16 cellular contexts compared by ENCODE assay signal in genomic region chr3:42053476-42053875, GRCh38. TPM values are rescaled to one million over a fixed set of nuclear protein-coding genes. Genes with fewer than 3 reads are reported as not detected.
DNase-seq lines count a peak whose midpoint lies in the region; ATAC-seq, FAIRE-seq and TF ChIP-seq lines count a peak whose summit lies in the region.
"Had no signal": no experiment of that assay in that cellular context is flagged by ENCODE, and none has a peak within 500 bp of the region (broad histone marks: within the 10 kb centered on the region; RNA-seq: fewer than 3 reads in every experiment).

No MANE protein-coding gene starts in this region.

- H2AFZ ChIP-seq in HepG2 (ENCODE audit: low read length), result no peak overlapping the region

- H4K20me1 ChIP-seq in HepG2 (ENCODE audit: insufficient read depth, low read length), result no peaks in the 10 kb centered on the region

- H3K9me3 ChIP-seq in A549 (no peaks in the 10 kb centered on the region), HepG2 (ENCODE audit: low read length) (no peaks in the 10 kb centered on the region)

- WGBS in A549 (ENCODE audit: missing lambda C conversion rate), result 84% methylated on average over 6 of the region's 7 CpGs
- WGBS in HepG2 (ENCODE audit: low lambda C conversion rate), result 0% methylated on average over 4 of the region's 7 CpGs

- BruUV-seq in HepG2 (replicated peaks; lab: Mats Ljungman, UMichigan), result no TSS peak

- peaks cover 70% of the 10 kb centered on the region for H3K79me2 ChIP-seq in HepG2 (ENCODE audit: insufficient read depth, low read length)

- no peak for TF ChIP-seq RAD21 in A549 (conservative IDR thresholded peaks at IDR 0.05 in 1 of 2, IDR thresholded peaks at IDR 0.05 in 1 of 2)
- TF ChIP-seq RAD21 in HepG2 (CRISPR knock-in tag; IDR thresholded peaks at IDR 0.05), result no peak

- TF ChIP-seq CTCF in A549 (IDR thresholded peaks at IDR 0.05) (no peak), chondrocyte (IDR thresholded peaks at IDR 0.05) (no peak), HepG2 (CRISPR knock-in tag; IDR thresholded peaks at IDR 0.05) (no peak)

- H3K4me1 Mint-ChIP-seq in chondrocyte (ENCODE audit: low read depth), result peaks cover 70% of the 10 kb centered on the region

- intact Hi-C loops in HepG2 (cut with micrococcal nuclease; ENCODE audit: unreplicated experiment) (loop anchor here (1.0 to 2.0 kb wide), 2 partner anchors 27 to 38 kb away; no protein-coding TSS in a partner anchor), sciatic nerve (cut with DNase I) (no loop called here)

- POLR2A ChIA-PET in A549 (lab: Yijun Ruan, JAX), result no interaction called here
- POLR2A ChIA-PET in HepG2 (lab: Yijun Ruan, JAX), result interaction anchor here (0.6 to 2.2 kb wide), 8 partner anchors 9 to 92 kb away, joined by 3 to 5 read pairs (median 4); partner anchors contain the start of gene ULK4

- H3K9me3 Mint-ChIP-seq in chondrocyte (ENCODE audit: low read depth), result peaks cover 3% of the 10 kb centered on the region
- H3K9me3 Mint-ChIP-seq: activated T-cell treated with anti-CD3 and anti-CD28 coated beads, Interleukin-2, amount 50 U/mL, for 24 hours had no signal

- no peaks in the 10 kb centered on the region for H3K36me3 Mint-ChIP-seq in chondrocyte (ENCODE audit: low read depth)

- H3K4me2 ChIP-seq in A549 (peak overlapping the region; percentile 39; the same call in 1 of the 3 replicates), HepG2 (ENCODE audit: low read depth, low read length) (peak overlapping the region; percentile 95)

- FAIRE-seq in A549 (lab: Jason Lieb, UNC) (no peak), HepG2 (lab: Jason Lieb, UNC) (no peak), GM12892 (lab: Jason Lieb, UNC) (no peak)
- FAIRE-seq: A204.1 had no signal

- H3K4me1 ChIP-seq in A549 (peaks cover 28% of the 10 kb centered on the region), HepG2 (ENCODE audit: insufficient read depth, low read length) (peaks cover 78% of the 10 kb centered on the region)

- TF ChIP-seq POLR2A in A549 (IDR thresholded peaks at IDR 0.05; ENCODE audit: low read length) (no peak), HepG2 (IDR thresholded peaks at IDR 0.05; ENCODE audit: insufficient read depth in 1 of 2, low read depth in 2 of 2, low read length in 2 of 2) (no peak), GM12892 (IDR thresholded peaks at IDR 0.05; ENCODE audit: low read depth, low read length) (no peak)

- H3K27me3 ChIP-seq in HepG2 (ENCODE audit: control insufficient read depth in 1 of 2, insufficient read depth in 2 of 2, low read length in 2 of 2), result no peaks in the 10 kb centered on the region; a peak in 1 of 5 replicates
- H3K27me3 ChIP-seq: cardiac muscle cell had no signal

- no peak overlapping the region for H3K4me3 Mint-ChIP-seq in chondrocyte (ENCODE audit: unreplicated experiment)
- H3K4me3 Mint-ChIP-seq: activated T-cell treated with anti-CD3 and anti-CD28 coated beads, Interleukin-2, amount 50 U/mL, for 24 hours had no signal

- in situ Hi-C loops in HepG2 (cut with HindIII; ENCODE audit: extremely low pct_ligation_motif_present, low pct_unique_long_range_greater_than_20kb), result loop anchor here (5.0 kb wide), 1 partner anchor 36 kb away; no protein-coding TSS in a partner anchor

- H3K27ac ChIP-seq in A549 (peak overlapping the region in 1 of 2 experiments; percentile 54; a peak in 1 of 6 replicates), HepG2 (ENCODE audit: extremely low read length, insufficient read depth, low read length) (peak overlapping the region; percentile 88)
- H3K27ac ChIP-seq: HL-60, VCaP had no signal

- no peaks in the 10 kb centered on the region; a peak in 1 of 5 replicates for H3K36me3 ChIP-seq in HepG2 (replicated peaks in 1 of 2; ENCODE audit: control insufficient read depth in 1 of 2, insufficient read depth in 2 of 2, low read length in 2 of 2)
- H3K36me3 ChIP-seq: cardiac muscle cell had no signal

- H3K27ac Mint-ChIP-seq in chondrocyte (ENCODE audit: unreplicated experiment), result peak overlapping the region; percentile 83
- H3K27ac Mint-ChIP-seq: activated T-cell treated with anti-CD3 and anti-CD28 coated beads, Interleukin-2, amount 50 U/mL, for 24 hours had no signal

- no peaks in the 10 kb centered on the region for H3K27me3 Mint-ChIP-seq in chondrocyte (ENCODE audit: low read depth)
- H3K27me3 Mint-ChIP-seq: activated T-cell treated with anti-CD3 and anti-CD28 coated beads, Interleukin-2, amount 50 U/mL, for 24 hours had no signal

- TF ChIP-seq EP300 in A549 (IDR thresholded peaks at IDR 0.05), result no peak
- TF ChIP-seq EP300 in HepG2 (IDR thresholded peaks at IDR 0.05; ENCODE audit: low read depth in 2 of 2, low read length in 2 of 2), result no peak
- TF ChIP-seq EP300 in HepG2 (CRISPR knock-in tag; IDR thresholded peaks at IDR 0.05; ENCODE audit: borderline replicate concordance), result no peak

- ATAC-seq in A549, result no peak
- peak; percentile 73 for ATAC-seq in HepG2
- peak; percentile 35 for ATAC-seq in sciatic nerve

- DNase-seq in A549 (ENCODE audit: low read depth in 1 of 2, low spot score in 1 of 2) (no peak), chondrocyte (ENCODE audit: low spot score) (no peak), HepG2 (ENCODE audit: low spot score) (no peak), sciatic nerve (ENCODE audit: low spot score) (no peak), GM12892 (ENCODE audit: insufficient read length) (no peak), dermis blood vessel endothelial cell (no peak), foreskin melanocyte (no peak), NCI-H2196 (lab: John Stamatoyannopoulos, UW; ENCODE audit: unreplicated experiment) (no peak)
- DNase-seq: activated T-cell treated with anti-CD3 and anti-CD28 coated beads, Interleukin-2, amount 50 U/mL, for 24 hours; DMS79; islet precursor cell; SHP77 had no signal

- H3K9ac ChIP-seq in HepG2 (ENCODE audit: insufficient read depth, low read depth, low read length), result peak overlapping the region; percentile 76

- no peak overlapping the region for H3K4me3 ChIP-seq in A549
- H3K4me3 ChIP-seq in HepG2 (replicated peaks in 1 of 3; ENCODE audit: insufficient read depth in 1 of 3, low read depth in 2 of 3, low read length in 3 of 3), result peak overlapping the region; percentile 9 to 70 (median 39)
- H3K4me3 ChIP-seq: cardiac muscle cell had no signal

- CTCF ChIA-PET in A549 (lab: Yijun Ruan, JAX) (interaction anchor here (0.6 kb wide), 1 partner anchor 46 kb away, joined by 3 read pairs; no protein-coding TSS in a partner anchor), HepG2 (lab: Yijun Ruan, JAX; ENCODE audit: low intra/inter-chr PET ratio, low total read pairs) (no interaction called here)

TF ChIP-seq in A549, 52 proteins besides CTCF, POLR2A, EP300 and RAD21:
- TF ChIP-seq MAFK (IDR thresholded peaks at IDR 0.05; ENCODE audit: partially characterized antibody), result no peak
- no peak for TF ChIP-seq NR3C1 (IDR thresholded peaks at IDR 0.05)

TF ChIP-seq in HepG2, 621 proteins besides CTCF, POLR2A, EP300 and RAD21 (continues in another document):
- TF ChIP-seq ISX (CRISPR knock-in tag; conservative IDR thresholded peaks at IDR 0.05) (no peak), ZNF792 (CRISPR knock-in tag; IDR thresholded peaks at IDR 0.05) (no peak), ZNF883 (CRISPR knock-in tag; IDR thresholded peaks at IDR 0.05; ENCODE audit: not compliant biosample characterization) (no peak), ZNF768 (CRISPR knock-in tag; IDR thresholded peaks at IDR 0.05) (peak; percentile 22; the same call in 1 of the 2 replicates), TCF7L2 (IDR thresholded peaks at IDR 0.05; ENCODE audit: low read depth, low read length) (no peak)
- TF ChIP-seq, protein P1, sequence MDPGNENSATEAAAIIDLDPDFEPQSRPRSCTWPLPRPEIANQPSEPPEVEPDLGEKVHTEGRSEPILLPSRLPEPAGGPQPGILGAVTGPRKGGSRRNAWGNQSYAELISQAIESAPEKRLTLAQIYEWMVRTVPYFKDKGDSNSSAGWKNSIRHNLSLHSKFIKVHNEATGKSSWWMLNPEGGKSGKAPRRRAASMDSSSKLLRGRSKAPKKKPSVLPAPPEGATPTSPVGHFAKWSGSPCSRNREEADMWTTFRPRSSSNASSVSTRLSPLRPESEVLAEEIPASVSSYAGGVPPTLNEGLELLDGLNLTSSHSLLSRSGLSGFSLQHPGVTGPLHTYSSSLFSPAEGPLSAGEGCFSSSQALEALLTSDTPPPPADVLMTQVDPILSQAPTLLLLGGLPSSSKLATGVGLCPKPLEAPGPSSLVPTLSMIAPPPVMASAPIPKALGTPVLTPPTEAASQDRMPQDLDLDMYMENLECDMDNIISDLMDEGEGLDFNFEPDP (CRISPR knock-in tag; conservative IDR thresholded peaks at IDR 0.05), result no peak

RNA-seq across cellular contexts. Expression of gene TRAK1, which starts 37.7 kb away (rescaled TPM):
- polyA plus RNA-seq in A549 (2011; rRNA removed), result 22.3 and 24.5 TPM in 2 replicates
- polyA plus RNA-seq in A549 (2012; cell fraction: cytosol; rRNA removed), result 10.9 and 11.9 TPM in 2 replicates
- 14.7 and 15.0 TPM in 2 replicates for polyA plus RNA-seq in A549 (2012; cell fraction: nucleus; rRNA removed)
- 10.3 to 12.9 TPM (median 12.2 TPM) in 3 replicates for polyA plus RNA-seq in A549 (2017; fragmentation: RNase III; extraction: RNeasy Plus Mini Kit Qiagen cat#74134 plus additional on column Dnase treatment)
- polyA minus RNA-seq in A549 (2011; rRNA and poly(A)+ RNA removed), result 31.7 and 35.0 TPM in 2 replicates
- 38.1 to 53.7 TPM (median 51.2 TPM) in 3 replicates for total RNA-seq in chondrocyte
- 20.5 and 22.8 TPM in 2 replicates for total RNA-seq in HepG2 (2016; rRNA removed; fragmentation: Illumina TruSeq; extraction: Trizol)
- total RNA-seq in HepG2 (2016; cell fraction: cytosol; rRNA removed; fragmentation: Illumina TruSeq; extraction: Trizol; ENCODE audit: low read depth), result 7.0 and 7.4 TPM in 2 replicates
- total RNA-seq in HepG2 (2016; cell fraction: insoluble cytoplasmic fraction; rRNA removed; fragmentation: Illumina TruSeq; extraction: Trizol), result 18.0 and 21.4 TPM in 2 replicates
- 20.7 and 21.5 TPM in 2 replicates for total RNA-seq in HepG2 (2016; cell fraction: membrane; rRNA removed; fragmentation: Illumina TruSeq; extraction: Trizol)
- total RNA-seq in HepG2 (2016; cell fraction: nucleus; rRNA removed; fragmentation: Illumina TruSeq; extraction: Trizol), result 26.3 and 30.0 TPM in 2 replicates
- polyA plus RNA-seq in HepG2 (2011; rRNA removed), result 40.8 and 46.6 TPM in 2 replicates
- 29.8 and 35.8 TPM in 2 replicates for polyA plus RNA-seq in HepG2 (2011; cell fraction: cytosol; rRNA removed)
- 63.9 and 75.8 TPM in 2 replicates for polyA plus RNA-seq in HepG2 (2011; cell fraction: nucleus; rRNA removed)
- 21.6 and 24.2 TPM in 2 replicates for polyA plus RNA-seq in HepG2 (2012)
- 3.6 and 5.4 TPM in 2 replicates for polyA plus RNA-seq in HepG2 (2016; cell fraction: cytosol; fragmentation: Illumina TruSeq; extraction: Trizol; ENCODE audit: low read depth)
- 16.6 and 20.2 TPM in 2 replicates for polyA plus RNA-seq in HepG2 (2016; cell fraction: insoluble cytoplasmic fraction; fragmentation: Illumina TruSeq; extraction: Trizol; ENCODE audit: low read depth)
- 11.6 and 12.7 TPM in 2 replicates for polyA plus RNA-seq in HepG2 (2016; cell fraction: membrane; fragmentation: Illumina TruSeq; extraction: Trizol; ENCODE audit: low read depth)
- polyA plus RNA-seq in HepG2 (2016; cell fraction: nucleus; fragmentation: Illumina TruSeq; extraction: Trizol; ENCODE audit: insufficient read depth, low read depth), result 39.7 and 45.7 TPM in 2 replicates
- 22.1 and 65.6 TPM in 2 replicates for polyA minus RNA-seq in HepG2 (2011; rRNA and poly(A)+ RNA removed; ENCODE audit: low replicate concordance)
- 39.4 and 40.2 TPM in 2 replicates for polyA minus RNA-seq in HepG2 (2011; cell fraction: cytosol; rRNA and poly(A)+ RNA removed)
- 71.6 and 79.1 TPM in 2 replicates for polyA minus RNA-seq in HepG2 (2011; cell fraction: nucleus; rRNA and poly(A)+ RNA removed)
- total RNA-seq in sciatic nerve, result 50.2 TPM
- polyA plus RNA-seq in GM12892 (2012; ENCODE audit: missing spikeins), result 20.9 TPM
- total RNA-seq in dermis blood vessel endothelial cell, result 52.1 and 67.3 TPM in 2 replicates

Comparison
In these comparisons a context has a peak if more than half of its experiments do, and no peak if none do; other contexts are left out.
1. ATAC-seq: peak in HepG2 (single experiment) and sciatic nerve (single experiment); none in A549 (0 of 2).